ENCODE assay signal across 23 cellular contexts in the genomic region with DNA sequence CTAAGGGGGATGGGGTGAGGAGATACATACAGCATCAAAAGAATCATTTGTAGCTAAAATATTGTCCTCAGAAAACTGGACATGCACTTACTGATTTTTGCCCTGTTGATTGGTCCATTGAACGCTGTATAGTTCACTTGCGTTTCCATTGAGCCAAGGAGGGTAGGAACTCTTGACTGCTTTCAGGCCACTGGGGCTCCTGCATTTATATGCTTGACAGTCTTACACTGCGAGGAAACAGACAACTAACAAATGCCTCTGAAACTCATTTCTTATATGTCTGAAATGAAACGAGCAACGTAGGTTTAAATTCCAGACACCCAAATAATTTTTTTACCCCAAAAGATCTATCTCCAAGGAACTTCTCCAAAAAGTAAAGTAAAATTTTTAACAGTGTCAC.
"Had no signal": no experiment of that assay in that cellular context is flagged by ENCODE, and none has a peak within 500 bp of the region (broad histone marks: within the 10 kb centered on the region; RNA-seq: fewer than 3 reads in every experiment).

No MANE protein-coding gene starts in this region.

- ATAC-seq: left lobe of liver; naive thymus-derived CD8-positive, alpha-beta T cell; sciatic nerve; stimulated activated memory B cell treated with anti-CD40 and anti-IgM and Interleukin-4, amounts not matched to agents 10 μg/mL and 1 μg/mL and 100 μg/mL, for 72 hours; stimulated activated naive CD8-positive, alpha-beta T cell treated with anti-CD3 and anti-CD28 coated beads, Interleukin-15, Interleukin-2, amounts not matched to agents 100 U/mL and 50 U/mL, for 24 hours had no signal

- H3K4me3 Mint-ChIP-seq: central memory CD8-positive, alpha-beta T cell; dendritic cell treated with granulocyte-macrophage colony-stimulating factor and Interleukin-4, amounts not matched to agents 40 ng/mL and 50 ng/mL, for 4 days; naive thymus-derived CD8-positive, alpha-beta T cell; stimulated activated memory B cell treated with anti-CD40 and anti-IgM and Interleukin-4, amounts not matched to agents 10 μg/mL and 1 μg/mL and 100 μg/mL, for 72 hours had no signal

- H3K4me3 ChIP-seq: colonic mucosa, esophagus squamous epithelium, lung, ovary, skin epidermis, spleen, thoracic aorta, transverse colon had no signal

- DNase-seq: colonic mucosa; effector memory CD4-positive, alpha-beta T cell; esophagus squamous epithelium; foreskin melanocyte; kidney; mesenchymal stem cell; midbrain; naive thymus-derived CD8-positive, alpha-beta T cell; occipital lobe; ovary; posterior cingulate gyrus; spleen; stimulated activated CD4-positive, alpha-beta T cell treated with anti-CD3 and anti-CD28 coated beads, Interleukin-4, amount 100 ng/mL, for 4 hours; stimulated activated naive CD8-positive, alpha-beta T cell treated with anti-CD3 and anti-CD28 coated beads, Interleukin-15, Interleukin-2, amounts not matched to agents 100 U/mL and 50 U/mL, for 24 hours; transverse colon had no signal

- H3K27ac ChIP-seq: colonic mucosa, esophagus squamous epithelium, ovary, skin epidermis, spleen, thoracic aorta, transverse colon had no signal

- H3K27ac Mint-ChIP-seq: dendritic cell treated with granulocyte-macrophage colony-stimulating factor and Interleukin-4, amounts not matched to agents 40 ng/mL and 50 ng/mL, for 4 days; naive thymus-derived CD8-positive, alpha-beta T cell had no signal

- H3K27me3 Mint-ChIP-seq: central memory CD8-positive, alpha-beta T cell; dendritic cell treated with granulocyte-macrophage colony-stimulating factor and Interleukin-4, amounts not matched to agents 40 ng/mL and 50 ng/mL, for 4 days; naive thymus-derived CD8-positive, alpha-beta T cell; stimulated activated memory B cell treated with anti-CD40 and anti-IgM and Interleukin-4, amounts not matched to agents 10 μg/mL and 1 μg/mL and 100 μg/mL, for 72 hours had no signal

- H3K36me3 ChIP-seq: colonic mucosa, ovary, transverse colon had no signal

- H3K27me3 ChIP-seq: colonic mucosa, esophagus squamous epithelium, ovary, spleen, transverse colon had no signal

- H3K4me1 Mint-ChIP-seq: central memory CD8-positive, alpha-beta T cell had no signal

- H3K9me3 ChIP-seq: colonic mucosa, esophagus squamous epithelium, ovary, spleen, thoracic aorta, transverse colon had no signal

- H3K4me1 ChIP-seq: colonic mucosa, esophagus squamous epithelium, spleen, transverse colon had no signal

- H3K9me3 Mint-ChIP-seq: central memory CD8-positive, alpha-beta T cell; dendritic cell treated with granulocyte-macrophage colony-stimulating factor and Interleukin-4, amounts not matched to agents 40 ng/mL and 50 ng/mL, for 4 days; naive thymus-derived CD8-positive, alpha-beta T cell had no signal
